8 cellular contexts compared by ENCODE assay signal in the genomic region with DNA sequence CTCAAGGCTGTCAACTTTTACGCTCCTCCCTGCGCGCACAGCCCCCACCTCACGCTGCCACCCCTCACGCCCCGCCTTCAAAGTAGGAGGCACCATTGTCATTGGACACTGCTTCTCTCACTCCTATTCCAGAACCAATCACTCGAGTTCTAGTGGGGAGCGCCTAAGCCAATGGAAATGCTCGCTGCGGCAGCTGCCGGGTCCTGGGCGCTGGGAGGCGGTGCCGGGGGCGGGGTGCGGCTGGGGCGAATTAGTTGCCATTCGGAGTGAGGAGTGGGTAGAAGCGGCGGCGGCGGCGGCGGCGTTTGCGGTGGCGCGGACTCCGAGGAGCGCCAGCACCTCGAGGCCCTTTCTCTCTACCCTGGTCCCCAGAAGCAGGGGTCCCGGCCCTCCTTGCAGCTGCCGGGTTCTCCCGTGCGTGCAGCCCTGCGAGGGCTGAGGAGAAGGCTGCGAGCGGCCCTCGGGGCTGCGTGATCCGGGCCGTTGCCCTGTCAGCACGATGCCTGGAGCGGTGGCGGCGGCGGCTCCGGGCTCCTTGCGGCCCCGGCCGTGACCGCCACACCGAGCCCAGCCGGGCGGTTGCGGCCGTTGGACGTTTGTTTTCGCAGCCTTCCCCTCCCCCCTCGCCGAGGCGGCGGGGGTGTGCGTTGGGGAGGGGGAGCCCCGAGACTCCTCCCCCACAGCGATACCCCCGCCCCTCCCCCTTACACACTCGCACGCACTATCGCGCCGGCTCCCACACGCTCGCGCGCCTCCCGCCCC. TPM values are rescaled to one million over a fixed set of nuclear protein-coding genes. Genes with fewer than 3 reads are reported as not detected.
DNase-seq lines count a peak whose midpoint lies in the region; ATAC-seq and TF ChIP-seq lines count a peak whose summit lies in the region.

A gene (plus strand): TSS at position 253 of the 762 bp plus-strand sequence. CDS start 555 bp downstream, outside the sequence.

- H3K36me3 ChIP-seq in CD8-positive, alpha-beta T cell (ENCODE audit: insufficient read depth, low read length) = no peaks in the 10 kb centered on the region
- H3K36me3 ChIP-seq in lung (ENCODE audit: control insufficient read depth in 2 of 2, insufficient read depth in 2 of 2, low read length in 2 of 2) = no peaks in the 10 kb centered on the region

- peak within 1 kb of the TSS; percentile 95 for H3K27ac Mint-ChIP-seq in CD8-positive, alpha-beta T cell

- H3K4me3 Mint-ChIP-seq in CD8-positive, alpha-beta T cell = peak within 1 kb of the TSS; percentile 92

- ATAC-seq in CD8-positive, alpha-beta T cell = peak; percentile 88
- ATAC-seq in GM19467 (IDR thresholded peaks at IDR 0.05; ENCODE audit: unreplicated experiment) = peak; percentile 74
- ATAC-seq in lung (ENCODE audit: insufficient read depth, low FRiP score) = peak; percentile 98

- H3K36me3 Mint-ChIP-seq in CD8-positive, alpha-beta T cell = peaks cover 4% of the 10 kb centered on the region

- CTCF ChIA-PET in CD8-positive, alpha-beta T cell (lab: Charles Lee) = interaction anchor here (0.8 to 3.3 kb wide), 5 partner anchors 9 to 287 kb away, joined by 3 to 14 read pairs (median 4); no protein-coding TSS in a partner anchor

- peaks cover 35% of the 10 kb centered on the region for H3K4me1 ChIP-seq in CD8-positive, alpha-beta T cell (ENCODE audit: insufficient read depth, low read length)
- H3K4me1 ChIP-seq in lung (ENCODE audit: control insufficient read depth in 2 of 2, insufficient read depth in 2 of 2, low read length in 2 of 2) = no peaks in the 10 kb centered on the region

- WGBS in lung, 2 donors = 0 to 1% methylated on average over 52 to 77 of the region's 77 CpGs

- intact Hi-C loops in CD8-positive, alpha-beta T cell (cut with DNase I, micrococcal nuclease) = loop anchor here (1.0 to 5.0 kb wide), 7 partner anchors 24 to 786 kb away; a partner anchor contains a TSS

- peak within 1 kb of the TSS; percentile 61 for H3K27ac ChIP-seq in CD8-positive, alpha-beta T cell (ENCODE audit: low read depth, low read length)
- H3K27ac ChIP-seq in lung (ENCODE audit: low read depth in 1 of 2, low read length in 1 of 2) = peak within 1 kb of the TSS; percentile 87 to 99

- DNase-seq in CD8-positive, alpha-beta T cell = peak; percentile 91 to 98 (median 95)
- DNase-seq in HS-27A (ENCODE audit: low read depth) (peak; percentile 83), NK-92 (lab: John Stamatoyannopoulos, UW; ENCODE audit: unreplicated experiment) (peak; percentile 81), lung (ENCODE audit: low spot score) (peak; percentile 98)
- DNase-seq in activated CD8-positive, alpha-beta memory T cell treated with anti-CD3 and anti-CD28 coated beads for 1 hour (ENCODE audit: extremely low read depth in 1 of 2, low read depth in 1 of 2) = peak; percentile 87 to 93
- peak; percentile 95 for DNase-seq in effector CD4-positive, alpha-beta T cell
- peak; percentile 94 to 95 (median 95) for DNase-seq in stimulated activated CD4-positive, alpha-beta T cell treated with anti-CD3 and anti-CD28 coated beads, TNF-alpha, amount 100 ng/mL, for 4 hours (ENCODE audit: low read depth in 3 of 3)

- H3K27me3 Mint-ChIP-seq in CD8-positive, alpha-beta T cell (ENCODE audit: low read depth) = no peaks in the 10 kb centered on the region

- H3K4me3 ChIP-seq in CD8-positive, alpha-beta T cell (ENCODE audit: low read depth, low read length) = peak within 1 kb of the TSS; percentile 44
- peak within 1 kb of the TSS; percentile 92 for H3K4me3 ChIP-seq in lung

- H3K27me3 ChIP-seq in CD8-positive, alpha-beta T cell (ENCODE audit: insufficient read depth, low read length) = no peaks in the 10 kb centered on the region
- H3K27me3 ChIP-seq in lung (ENCODE audit: control insufficient read depth, insufficient read depth) = no peaks in the 10 kb centered on the region

- H3K9me3 ChIP-seq in CD8-positive, alpha-beta T cell (ENCODE audit: low read length) = no peaks in the 10 kb centered on the region
- H3K9me3 ChIP-seq in lung (ENCODE audit: control insufficient read depth in 2 of 2, insufficient read depth in 1 of 2, low read length in 1 of 2) = no peaks in the 10 kb centered on the region

- H3K9me3 Mint-ChIP-seq in CD8-positive, alpha-beta T cell = no peaks in the 10 kb centered on the region

- POLR2A ChIA-PET in CD8-positive, alpha-beta T cell (lab: Charles Lee) = interaction anchor here (0.8 to 4.2 kb wide), 20 partner anchors 10 to 328 kb away, joined by 3 to 23 read pairs (median 7); a partner anchor contains a TSS

- TF ChIP-seq CTCF in CD8-positive, alpha-beta T cell (IDR thresholded peaks at IDR 0.05) = no peak
- TF ChIP-seq CTCF in lung (IDR thresholded peaks at IDR 0.05; ENCODE audit: control extremely low read depth, extremely low read depth) = no peak

- peaks cover 36% of the 10 kb centered on the region for H3K4me1 Mint-ChIP-seq in CD8-positive, alpha-beta T cell (ENCODE audit: low read depth)

RNA-seq across cellular contexts. Expression of the gene that starts here (rescaled TPM):
- 10 to 100 TPM; 21.8 to 23.6 TPM for total RNA-seq in CD8-positive, alpha-beta T cell
- total RNA-seq in lung = 10 to 100 TPM; 28.1 to 60.2 TPM
- polyA plus RNA-seq in lung = 10 to 100 TPM in 1 of 2 donors, 1 to 10 TPM in 1; 2.5 to 13.9 TPM

Comparison
In these comparisons a context has a peak if more than half of its experiments do, and no peak if none do; other contexts are left out.
1. Peak in every context shown above with its lines: DNase-seq, ATAC-seq, H3K4me3 ChIP-seq and H3K27ac ChIP-seq.